ENCODE assay signal across 8 cellular contexts in the genomic region with DNA sequence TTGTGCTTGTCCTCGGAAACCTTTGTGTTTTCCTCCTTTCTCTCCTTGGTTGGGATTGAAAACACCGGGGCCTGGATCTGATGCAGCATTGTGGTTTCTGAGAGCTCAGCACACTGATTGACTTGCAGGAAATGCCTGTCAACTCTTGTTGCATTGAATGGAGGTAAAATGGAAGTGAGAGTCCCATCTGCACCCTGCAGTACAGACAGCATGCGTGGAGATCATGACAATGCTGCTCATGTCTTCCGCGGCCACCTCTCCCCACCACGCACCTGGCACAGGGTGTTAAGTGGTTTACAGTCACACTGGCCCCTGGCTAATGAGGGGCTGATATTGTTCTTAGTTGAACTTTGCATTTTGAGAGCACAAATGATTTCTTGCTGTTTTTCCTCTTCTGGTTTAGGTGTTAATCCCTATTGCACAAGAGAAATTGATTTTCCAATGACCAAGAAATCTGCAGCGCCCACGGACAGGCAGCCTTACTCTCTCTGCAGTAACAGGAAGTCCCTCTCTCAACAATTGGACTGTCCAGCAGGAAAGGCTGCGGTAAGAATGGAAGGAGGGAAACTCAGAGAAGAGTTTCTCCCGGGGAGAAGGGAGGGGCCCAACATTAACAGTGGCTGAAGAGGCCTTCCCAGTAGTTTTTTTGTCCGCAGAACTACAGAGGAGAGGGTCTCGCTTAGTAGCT. TPM values are rescaled to one million over a fixed set of nuclear protein-coding genes. Genes with fewer than 3 reads are reported as not detected.
DNase-seq lines count a peak whose midpoint lies in the region; ATAC-seq, FAIRE-seq and TF ChIP-seq lines count a peak whose summit lies in the region.

No MANE protein-coding gene starts in this region.

- H4K8ac ChIP-seq in H1 (ENCODE audit: extremely low read depth, insufficient read depth, low read length): no peak overlapping the region

- H3K9me3 ChIP-seq in H1 (ENCODE audit: insufficient read depth in 2 of 2, low read depth in 1 of 2, low read length in 1 of 2) (no peaks in the 10 kb centered on the region), smooth muscle cell (replicated peaks; ENCODE audit: low read depth) (no peaks in the 10 kb centered on the region)

- TF ChIP-seq CTCF in H1 (IDR thresholded peaks at IDR 0.05; ENCODE audit: control extremely low read depth in 1 of 3, insufficient read depth in 1 of 3, low read depth in 1 of 3, low read length in 3 of 3) (no peak), smooth muscle cell (IDR thresholded peaks at IDR 0.05; ENCODE audit: borderline replicate concordance, insufficient read depth, poor library complexity, severe bottlenecking) (no peak), foreskin keratinocyte (conservative IDR thresholded peaks at IDR 0.05) (no peak)

- no peak overlapping the region for H3K18ac ChIP-seq in H1 (ENCODE audit: extremely low read depth, low read length)

- no peak overlapping the region for H2BK5ac ChIP-seq in H1 (ENCODE audit: low read depth, low read length)

- no peak for DNase-seq in activated CD4-positive, alpha-beta T cell treated with anti-CD3 and anti-CD28 coated beads for 36 hours
- DNase-seq in activated CD4-positive, alpha-beta T cell treated with anti-CD3 and anti-CD28 coated beads for 48 hours: no peak
- DNase-seq in KBM-7 (peak; percentile 39), H1 (ENCODE audit: low read depth in 1 of 2, low spot score in 2 of 2) (no peak), smooth muscle cell (lab: John Stamatoyannopoulos, UW; ENCODE audit: unreplicated experiment) (no peak), cerebellar cortex (ENCODE audit: low spot score) (no peak), foreskin keratinocyte (no peak)

- POLR2A ChIA-PET in activated CD4-positive, alpha-beta T cell treated with anti-CD3 and anti-CD28 coated beads for 36 hours (lab: Charles Lee): interaction anchor here (0.6 to 0.7 kb wide), 2 partner anchors 162 to 600 kb away, joined by 3 to 6 read pairs; no protein-coding TSS in a partner anchor
- POLR2A ChIA-PET in H1 (lab: Charles Lee; ENCODE audit: partially characterized antibody): interaction anchor here (1.2 to 2.3 kb wide), 3 partner anchors 10 to 288 kb away, joined by 3 to 5 read pairs (median 4); no protein-coding TSS in a partner anchor

- H3F3A ChIP-seq in smooth muscle cell (ENCODE audit: low read depth): no peaks in the 10 kb centered on the region

- no peak for TF ChIP-seq POLR2A in H1 (IDR thresholded peaks at IDR 0.05; ENCODE audit: control extremely low read depth in 1 of 2, low read depth in 2 of 2, low read length in 2 of 2)

- H3K79me1 ChIP-seq in H1 (ENCODE audit: low read depth, low read length): no peaks in the 10 kb centered on the region

- 67% methylated on average over 12 of the region's 12 CpGs; no CpG with 5 or more reads in 1 of the 2 experiments for WGBS in H1 (ENCODE audit: extremely low coverage in 1 of 2, insufficient coverage in 1 of 2, insufficient read length in 1 of 2, insufficient replicate concordance in 2 of 2, low coverage in 1 of 2, low lambda C conversion rate in 2 of 2, missing lambda C conversion rate in 1 of 2), 2 experiments
- WGBS in smooth muscle cell (ENCODE audit: low lambda C conversion rate): 55% methylated on average over 12 of the region's 12 CpGs

- no peaks in the 10 kb centered on the region for H3K36me3 Mint-ChIP-seq in activated CD4-positive, alpha-beta T cell treated with anti-CD3 and anti-CD28 coated beads for 36 hours (ENCODE audit: low read depth)

- CTCF ChIA-PET in activated CD4-positive, alpha-beta T cell treated with anti-CD3 and anti-CD28 coated beads for 36 hours (lab: Charles Lee): interaction anchor here (0.7 to 5.7 kb wide), 105 partner anchors 10 to 843 kb away, joined by 3 to 184 read pairs (median 6); partner anchors contain the start of genes CFAP161 and STARD5
- CTCF ChIA-PET in H1 (lab: Charles Lee; ENCODE audit: partially characterized antibody): interaction anchor here (0.6 to 9.8 kb wide), 100 partner anchors 9 to 808 kb away, joined by 3 to 262 read pairs (median 6); partner anchors contain the start of genes CFAP161 and IL16

- no peak overlapping the region for H3K27ac ChIP-seq in H1 (ENCODE audit: low read depth, low read length)
- no peak overlapping the region for H3K27ac ChIP-seq in smooth muscle cell (ENCODE audit: low read depth)
- no peak overlapping the region for H3K27ac ChIP-seq in foreskin keratinocyte

- no peak overlapping the region for H3K14ac ChIP-seq in H1 (ENCODE audit: insufficient read length)

- intact Hi-C loops in activated CD4-positive, alpha-beta T cell treated with anti-CD3 and anti-CD28 coated beads for 36 hours (cut with DNase I, micrococcal nuclease): no loop called here

- peaks cover 0 to 2% (median 0%) of the 10 kb centered on the region in 4 experiments; a peak in 2 of 7 replicates for H3K27me3 ChIP-seq in H1 (replicated peaks in 1 of 4; ENCODE audit: control insufficient read depth in 3 of 4, extremely low read depth in 1 of 4, insufficient read depth in 3 of 4, low read length in 3 of 4)
- peaks cover 2% of the 10 kb centered on the region for H3K27me3 ChIP-seq in smooth muscle cell (ENCODE audit: low read depth)
- no peaks in the 10 kb centered on the region for H3K27me3 ChIP-seq in foreskin keratinocyte

- peak overlapping the region; percentile 53 for H3K4me3 Mint-ChIP-seq in activated CD4-positive, alpha-beta T cell treated with anti-CD3 and anti-CD28 coated beads for 36 hours

- H3K4me3 ChIP-seq in H1 (ENCODE audit: extremely low read depth in 1 of 4, insufficient read depth in 2 of 4, low read depth in 3 of 4, low read length in 4 of 4): no peak overlapping the region; a peak in 1 of 8 replicates
- H3K4me3 ChIP-seq in smooth muscle cell: no peak overlapping the region

- H3K9ac ChIP-seq in H1 (replicated peaks in 1 of 4; ENCODE audit: extremely low read depth in 1 of 4, low read depth in 3 of 4, low read length in 3 of 4): no peak overlapping the region
- no peak overlapping the region for H3K9ac ChIP-seq in smooth muscle cell (ENCODE audit: low read depth)

- H2AFZ ChIP-seq in H1 (ENCODE audit: low read length) (peak overlapping the region; percentile 84), smooth muscle cell (ENCODE audit: low read depth) (peak overlapping the region; percentile 89)

- no peak for FAIRE-seq in H1 (lab: Jason Lieb, UNC)

- peak overlapping the region; percentile 17 for H3K27ac Mint-ChIP-seq in activated CD4-positive, alpha-beta T cell treated with anti-CD3 and anti-CD28 coated beads for 36 hours

- H4K5ac ChIP-seq in H1 (ENCODE audit: insufficient read length, low read depth, low read length): no peak overlapping the region

- H3K4me2 ChIP-seq in H1 (ENCODE audit: insufficient read depth in 1 of 2, low read depth in 2 of 2, low read length in 2 of 2): peak overlapping the region; percentile 2 to 69; a peak in 1 of 4 replicates
- peak overlapping the region; percentile 74 for H3K4me2 ChIP-seq in smooth muscle cell

- H2BK20ac ChIP-seq in H1 (ENCODE audit: low read length): no peak overlapping the region

- H3K4ac ChIP-seq in H1 (replicated peaks; ENCODE audit: insufficient read length, low read depth, low read length): no peak overlapping the region

- 0 out of 2 replicates have a peak overlapping the region, but pooled peaks have one; percentile 49 for H2BK15ac ChIP-seq in H1 (ENCODE audit: low read length)

- no peak for TF ChIP-seq EP300 in H1 (IDR thresholded peaks at IDR 0.05; ENCODE audit: borderline replicate concordance in 1 of 2, low read depth in 2 of 2, low read length in 2 of 2)

- H4K20me1 ChIP-seq in H1 (replicated peaks in 1 of 2; ENCODE audit: control insufficient read depth in 1 of 2, insufficient read depth in 2 of 2, low read length in 2 of 2) (no peaks in the 10 kb centered on the region), smooth muscle cell (ENCODE audit: low read depth) (no peaks in the 10 kb centered on the region)

- no peak overlapping the region for H3K23ac ChIP-seq in H1 (ENCODE audit: insufficient read length)

- ATAC-seq in activated CD4-positive, alpha-beta T cell treated with anti-CD3 and anti-CD28 coated beads for 36 hours: no peak
- ATAC-seq in foreskin keratinocyte: no peak
- ATAC-seq in GM18519 (IDR thresholded peaks at IDR 0.05; ENCODE audit: low FRiP score, unreplicated experiment): no peak

- peak overlapping the region; percentile 56; the same call in 1 of the 2 replicates for H2BK12ac ChIP-seq in H1 (ENCODE audit: low read depth, low read length)

- no peak overlapping the region for H2AK5ac ChIP-seq in H1 (ENCODE audit: low read depth, low read length)

- in situ Hi-C loops in KBM-7 (cut with MboI; ENCODE audit: low pct_unique_long_range_greater_than_20kb, low sequenced_read_pairs): loop anchor here (10.0 kb wide), 2 partner anchors 161 to 271 kb away; no protein-coding TSS in a partner anchor

- H3K79me2 ChIP-seq in H1 (ENCODE audit: control insufficient read depth in 1 of 2, insufficient read depth in 2 of 2, low read length in 2 of 2) (no peaks in the 10 kb centered on the region), smooth muscle cell (ENCODE audit: low read depth) (no peaks in the 10 kb centered on the region)

- peaks cover 0 to 5% (median 1%) of the 10 kb centered on the region in 4 experiments; a peak in 2 of 7 replicates for H3K4me1 ChIP-seq in H1 (replicated peaks in 1 of 4; ENCODE audit: control insufficient read depth in 3 of 4, insufficient read depth in 4 of 4, low read length in 3 of 4)
- H3K4me1 ChIP-seq in smooth muscle cell (ENCODE audit: low read depth): peaks cover 8% of the 10 kb centered on the region
- H3K4me1 ChIP-seq in foreskin keratinocyte: no peaks in the 10 kb centered on the region

- H3K4me1 Mint-ChIP-seq in activated CD4-positive, alpha-beta T cell treated with anti-CD3 and anti-CD28 coated beads for 36 hours: peaks cover 32% of the 10 kb centered on the region

- no peak overlapping the region for H3K56ac ChIP-seq in H1 (replicated peaks; ENCODE audit: insufficient read length, low read depth, low read length)

- no peaks in the 10 kb centered on the region for H3K9me3 Mint-ChIP-seq in activated CD4-positive, alpha-beta T cell treated with anti-CD3 and anti-CD28 coated beads for 36 hours (ENCODE audit: low read depth)

- H2BK120ac ChIP-seq in H1 (replicated peaks; ENCODE audit: low read depth, low read length): no peak overlapping the region

- TF ChIP-seq RAD21 in H1 (IDR thresholded peaks at IDR 0.05 in 1 of 2, conservative IDR thresholded peaks at IDR 0.05 in 1 of 2; ENCODE audit: low read depth in 2 of 2, low read length in 2 of 2): no peak

- peaks cover 2% of the 10 kb centered on the region for H3K27me3 Mint-ChIP-seq in activated CD4-positive, alpha-beta T cell treated with anti-CD3 and anti-CD28 coated beads for 36 hours

- no peak overlapping the region for H4K91ac ChIP-seq in H1 (replicated peaks; ENCODE audit: insufficient read length, low read length)

- H3K36me3 ChIP-seq in H1 (ENCODE audit: control insufficient read depth in 2 of 4, insufficient read depth in 4 of 4, low read length in 3 of 4) (no peaks in the 10 kb centered on the region), smooth muscle cell (ENCODE audit: low read depth) (no peaks in the 10 kb centered on the region)

- H3K23me2 ChIP-seq in H1 (ENCODE audit: low read depth, low read length): no peaks in the 10 kb centered on the region

RNA-seq across cellular contexts. Expression of gene STARD5, which starts 58.5 kb away (rescaled TPM):
- 1 to 10 TPM; 8.9 to 9.2 TPM for total RNA-seq in activated CD4-positive, alpha-beta T cell treated with anti-CD3 and anti-CD28 coated beads for 36 hours
- total RNA-seq in H1 (2021; fragmentation: NEBNext Ultra II Directional; extraction: Animal tissue kit (Norgen Biotek cat#: 25700)): 5.5 and 5.8 TPM in 2 replicates
- polyA plus RNA-seq in H1 (2011; rRNA removed) (10.0 and 10.4 TPM in 2 replicates), smooth muscle cell (1.6 and 2.1 TPM in 2 replicates), foreskin keratinocyte (26.6 and 27.6 TPM in 2 replicates)
- polyA plus RNA-seq in H1 (2011; cell fraction: cytosol; rRNA removed): 9.5 TPM
- 20.2 TPM for polyA plus RNA-seq in H1 (2011; cell fraction: nucleus; rRNA removed)
- polyA plus RNA-seq in H1 (2012, experiment 1 of 2): 4.6 to 6.2 TPM (median 5.2 TPM) in 4 replicates
- polyA plus RNA-seq in H1 (2012, experiment 2 of 2): 2.3 TPM
- 4.6 TPM for polyA plus RNA-seq in H1 (2013, experiment 1 of 2)
- 4.2 TPM for polyA plus RNA-seq in H1 (2013, experiment 2 of 2)
- 11.4 and 14.3 TPM in 2 replicates for polyA minus RNA-seq in H1 (2011; rRNA and poly(A)+ RNA removed)
- polyA minus RNA-seq in H1 (2011; cell fraction: cytosol; rRNA and poly(A)+ RNA removed): 3.4 TPM
- polyA minus RNA-seq in H1 (2011; cell fraction: nucleus; rRNA and poly(A)+ RNA removed): 18.4 TPM
- total RNA-seq in smooth muscle cell (3.3 and 6.2 TPM in 2 replicates), foreskin keratinocyte (20.6 and 20.8 TPM in 2 replicates)
